In genomic region chr3:104349836-104350235, GRCh38 we compare ENCODE assay signal across 18 cellular contexts.
"Had no signal": no experiment of that assay in that cellular context is flagged by ENCODE, and none has a peak within 500 bp of the region (broad histone marks: within the 10 kb centered on the region; RNA-seq: fewer than 3 reads in every experiment).

No MANE protein-coding gene starts in this region.

- H3K27ac ChIP-seq: colonic mucosa, gastrocnemius medialis, neutrophil, ovary, right atrium auricular region, sigmoid colon, stomach had no signal

- H3K27me3 ChIP-seq: colonic mucosa, gastrocnemius medialis, neutrophil, ovary, right atrium auricular region, sigmoid colon, stomach had no signal

- DNase-seq: colonic mucosa; dermis blood vessel endothelial cell; erythroblast; gastrocnemius medialis; immature natural killer cell; kidney; left cardiac atrium; mucosa of descending colon; naive thymus-derived CD8-positive, alpha-beta T cell; ovary; sigmoid colon; small intestine; stimulated activated CD4-positive, alpha-beta T cell treated with anti-CD3 and anti-CD28 coated beads, Interleukin-12 subunit alpha, Interleukin-12 subunit beta, amount 100 ng/mL, for 4 hours; stimulated activated naive CD4-positive, alpha-beta T cell; stomach; trophoblast cell had no signal

- H3K4me1 ChIP-seq: colonic mucosa, gastrocnemius medialis, right atrium auricular region, sigmoid colon, stomach had no signal

- ATAC-seq: gastrocnemius medialis; left cardiac atrium; mucosa of descending colon; naive thymus-derived CD8-positive, alpha-beta T cell had no signal

- H3K36me3 ChIP-seq: colonic mucosa, gastrocnemius medialis, neutrophil, ovary, right atrium auricular region, sigmoid colon, stomach had no signal

- H3K9me3 ChIP-seq: colonic mucosa, gastrocnemius medialis, neutrophil, ovary, right atrium auricular region, sigmoid colon, stomach had no signal

- H3K4me3 ChIP-seq: colonic mucosa, gastrocnemius medialis, mucosa of descending colon, ovary, right atrium auricular region, sigmoid colon, stomach had no signal
